In the genomic region with DNA sequence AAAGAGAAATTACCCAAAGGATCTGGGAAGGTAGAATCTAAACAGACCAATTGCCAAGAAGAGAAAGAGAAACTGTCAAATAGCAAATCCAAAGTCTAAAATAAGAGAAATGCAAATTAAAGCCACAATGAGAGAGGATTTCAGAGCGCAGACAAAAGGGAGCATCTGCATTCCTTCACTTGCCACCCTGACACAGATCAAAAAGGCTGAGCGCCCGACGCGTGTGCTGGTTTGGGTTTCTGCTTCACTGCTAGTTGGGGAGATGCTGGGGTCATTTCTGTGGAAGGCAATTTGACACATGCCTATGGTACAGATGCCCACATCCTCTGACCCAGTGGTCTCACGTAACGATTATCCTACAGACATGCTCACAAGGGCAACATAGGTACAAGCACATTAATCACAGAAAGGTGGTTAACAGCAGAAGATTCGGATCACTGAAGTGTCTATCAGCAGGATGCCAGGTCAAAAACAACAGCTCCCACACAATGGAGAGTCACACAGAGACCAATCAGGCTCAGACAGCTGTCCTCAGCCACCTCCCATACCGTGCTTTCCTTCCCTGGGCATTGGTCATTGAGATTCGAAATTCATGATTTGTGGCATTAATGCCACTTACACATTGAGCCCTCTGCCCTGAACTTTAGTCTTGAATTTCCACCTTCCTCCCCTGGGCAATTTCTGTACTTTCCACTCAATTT, we compare ENCODE assay signal across 13 cellular contexts. TPM values are rescaled to one million over a fixed set of nuclear protein-coding genes. Genes with fewer than 3 reads are reported as not detected.
A peak's percentile ranks its signal among the peaks of the same experiment; 100 is the strongest.
DNase-seq lines count a peak whose midpoint lies in the region; ATAC-seq and TF ChIP-seq lines count a peak whose summit lies in the region.
"Had no signal": no experiment of that assay in that cellular context is flagged by ENCODE, and none has a peak within 500 bp of the region (broad histone marks: within the 10 kb centered on the region; RNA-seq: fewer than 3 reads in every experiment).

No MANE protein-coding gene starts in this region.

- no peak overlapping the region for H3K9ac ChIP-seq in HUES48 (ENCODE audit: low read depth, low read length)
- no peak overlapping the region for H3K9ac ChIP-seq in iPS-18a (ENCODE audit: low read length)

- WGBS in suprapubic skin: 66% methylated on average over 10 of the region's 10 CpGs

- H3K27ac ChIP-seq in HUES48 (ENCODE audit: low read depth, low read length) (peak overlapping the region; percentile 75), iPS-18a (ENCODE audit: low read length) (peak overlapping the region; percentile 12), suprapubic skin (no peak overlapping the region)
- H3K27ac ChIP-seq: HL-60 had no signal

- TF ChIP-seq EP300 in suprapubic skin (IDR thresholded peaks at IDR 0.05): no peak

- ATAC-seq in HG03175 (IDR thresholded peaks at IDR 0.05; ENCODE audit: unreplicated experiment): no peak
- ATAC-seq in HG03139 (IDR thresholded peaks at IDR 0.05; ENCODE audit: unreplicated experiment): no peak
- ATAC-seq: CD8-positive, alpha-beta T cell; HCT116 had no signal

- no peak for TF ChIP-seq POLR2A in suprapubic skin (IDR thresholded peaks at IDR 0.05)

- H3K27me3 ChIP-seq in HUES48 (ENCODE audit: control insufficient read depth, insufficient read depth, low read length) (no peaks in the 10 kb centered on the region), iPS-18a (ENCODE audit: control insufficient read depth, insufficient read depth, low read length) (no peaks in the 10 kb centered on the region), suprapubic skin (peaks cover 23% of the 10 kb centered on the region)

- H3K36me3 ChIP-seq in HUES48 (ENCODE audit: control insufficient read depth, insufficient read depth, low read length): no peaks in the 10 kb centered on the region
- H3K36me3 ChIP-seq in iPS-18a (ENCODE audit: control insufficient read depth, low read depth, low read length): no peaks in the 10 kb centered on the region
- H3K36me3 ChIP-seq in suprapubic skin: no peaks in the 10 kb centered on the region

- H3K4me3 ChIP-seq in HUES48 (ENCODE audit: low read depth, low read length): no peak overlapping the region
- no peak overlapping the region for H3K4me3 ChIP-seq in iPS-18a (ENCODE audit: low read length)
- H3K4me3 ChIP-seq in suprapubic skin: no peak overlapping the region

- H3K9me3 ChIP-seq in HUES48 (ENCODE audit: control insufficient read depth, insufficient read depth, low read length) (no peaks in the 10 kb centered on the region), iPS-18a (ENCODE audit: control insufficient read depth, low read depth, low read length) (no peaks in the 10 kb centered on the region), suprapubic skin (no peaks in the 10 kb centered on the region)

- no peak for TF ChIP-seq CTCF in suprapubic skin (IDR thresholded peaks at IDR 0.05)

- peaks cover 6% of the 10 kb centered on the region for H3K4me1 ChIP-seq in HUES48 (ENCODE audit: control insufficient read depth, insufficient read depth, low read length)
- peaks cover 12% of the 10 kb centered on the region for H3K4me1 ChIP-seq in iPS-18a (ENCODE audit: control insufficient read depth, low read depth, low read length)
- no peaks in the 10 kb centered on the region for H3K4me1 ChIP-seq in suprapubic skin

- DNase-seq in activated CD8-positive, alpha-beta memory T cell treated with anti-CD3 and anti-CD28 coated beads, Interleukin-2, amount 50 U/mL, for 48 hours: peak; percentile 3
- peak; percentile 9 to 16 for DNase-seq in suprapubic skin (ENCODE audit: low spot score in 2 of 2)
- DNase-seq in stimulated activated CD4-positive, alpha-beta T cell treated with anti-CD3 and anti-CD28 coated beads, Interleukin-12 subunit alpha, Interleukin-12 subunit beta, amount 100 ng/mL, for 4 hours: no peak
- DNase-seq: KBM-7, NCI-H1092, NCI-H1694 treated with DMSO at 0.1 percent for 48 hours had no signal

RNA-seq across cellular contexts. Expression of gene SHISAL1, which starts 55.7 kb away (rescaled TPM):
- under 1 TPM; 0.17 to 0.89 (median 0.22) TPM for total RNA-seq in suprapubic skin
- total RNA-seq: CD8-positive, alpha-beta T cell had no signal
